In the genomic region with DNA sequence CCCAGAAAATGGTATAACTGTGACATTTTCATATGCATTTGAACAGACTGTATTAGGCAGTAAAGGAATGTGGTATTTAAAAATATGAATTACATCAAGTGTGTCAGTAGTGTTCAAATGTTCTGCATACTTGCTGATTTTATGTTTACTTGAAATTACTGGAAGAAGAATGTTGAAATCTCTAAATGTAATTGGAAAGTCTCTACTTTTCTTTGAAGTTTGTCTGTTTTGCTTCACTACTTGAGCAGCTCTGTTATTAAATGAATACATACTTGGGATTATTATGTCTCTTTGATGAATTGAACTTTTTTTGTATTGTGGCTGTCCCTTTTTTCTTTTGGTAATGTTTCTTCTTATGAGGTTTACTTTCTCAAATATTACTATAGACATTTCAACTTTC, we compare ENCODE assay signal across 33 cellular contexts.
"Had no signal": no experiment of that assay in that cellular context is flagged by ENCODE, and none has a peak within 500 bp of the region (broad histone marks: within the 10 kb centered on the region; RNA-seq: fewer than 3 reads in every experiment).

No MANE protein-coding gene starts in this region.

- H3K4me3 ChIP-seq: body of pancreas, colonic mucosa, dorsolateral prefrontal cortex, esophagus squamous epithelium had no signal

- H3K4me1 Mint-ChIP-seq: activated CD4-positive, alpha-beta T cell treated with anti-CD3 and anti-CD28 coated beads for 36 hours; activated CD4-positive, alpha-beta T cell treated with anti-CD3 and anti-CD28 coated beads, Interleukin-2, amount 10 ng/mL, durations not matched to agents 24 days and 14 days; activated CD8-positive, alpha-beta memory T cell treated with anti-CD3 and anti-CD28 coated beads, Interleukin-2, amount 10 ng/mL, durations not matched to agents 7 days and 5 days; activated naive CD8-positive, alpha-beta T cell treated with anti-CD3 and anti-CD28 coated beads, Interleukin-2, amount 10 ng/mL, durations not matched to agents 7 days and 5 days; T-helper 17 cell had no signal

- H3K27me3 ChIP-seq: body of pancreas, colonic mucosa, dorsolateral prefrontal cortex, esophagus squamous epithelium had no signal

- H3K27ac ChIP-seq: body of pancreas, colonic mucosa, dorsolateral prefrontal cortex, epithelial cell of prostate, esophagus squamous epithelium had no signal

- H3K4me3 Mint-ChIP-seq: activated CD4-positive, alpha-beta memory T cell treated with anti-CD3 and anti-CD28 coated beads for 36 hours; activated CD4-positive, alpha-beta T cell treated with anti-CD3 and anti-CD28 coated beads for 36 hours; activated CD4-positive, alpha-beta T cell treated with anti-CD3 and anti-CD28 coated beads, Interleukin-2, amount 10 ng/mL, durations not matched to agents 24 days and 14 days; activated CD8-positive, alpha-beta memory T cell treated with anti-CD3 and anti-CD28 coated beads, Interleukin-2, amount 10 ng/mL, durations not matched to agents 7 days and 5 days; activated CD8-positive, alpha-beta T cell treated with anti-CD3 and anti-CD28 coated beads, Interleukin-2, amount 10 ng/mL, durations not matched to agents 7 days and 5 days; activated naive CD4-positive, alpha-beta T cell treated with anti-CD3 and anti-CD28 coated beads for 36 hours; activated naive CD8-positive, alpha-beta T cell treated with anti-CD3 and anti-CD28 coated beads, Interleukin-2, amount 10 ng/mL, durations not matched to agents 7 days and 5 days; activated T-helper 1 cell treated with anti-CD3 and anti-CD28 coated beads, Interleukin-12 subunit alpha, Interleukin-12 subunit beta, Interleukin-2, Interleukin-4 antibody, amounts not matched to agents 30 ng/mL and 10 ng/mL and 1 ng/mL, durations not matched to agents 14 hours and 24 hours and 36 hours; dendritic cell treated with granulocyte-macrophage colony-stimulating factor and Interleukin-4, amounts not matched to agents 40 ng/mL and 50 ng/mL, for 4 days; endodermal cell; T-helper 17 cell; T-helper 2 cell treated with Interferon-gamma antibody and Interleukin-4, amounts not matched to agents 5 μg/mL and 100 μg/mL, for 36 hours had no signal

- H3K36me3 ChIP-seq: colonic mucosa, esophagus squamous epithelium had no signal

- DNase-seq: activated CD4-positive, alpha-beta memory T cell treated with anti-CD3 and anti-CD28 coated beads for 36 hours; activated CD4-positive, alpha-beta T cell treated with anti-CD3 and anti-CD28 coated beads for 36 hours; activated CD4-positive, alpha-beta T cell treated with anti-CD3 and anti-CD28 coated beads, Interleukin-2, amount 10 ng/mL, durations not matched to agents 24 days and 14 days; activated CD4-positive, CD25-positive, alpha-beta regulatory T cell; activated CD4-positive, CD25-positive, alpha-beta regulatory T cell treated with anti-CD3 and anti-CD28 coated beads, Interleukin-2, amount 50 U/mL, for 72 hours; activated CD8-positive, alpha-beta memory T cell treated with anti-CD3 and anti-CD28 coated beads, Interleukin-2, amount 10 ng/mL, durations not matched to agents 7 days and 5 days; activated CD8-positive, alpha-beta memory T cell treated with anti-CD3 and anti-CD28 coated beads, Interleukin-2, amount 50 U/mL, for 4 hours; activated CD8-positive, alpha-beta T cell treated with anti-CD3 and anti-CD28 coated beads, Interleukin-2, amount 10 ng/mL, durations not matched to agents 7 days and 5 days; activated effector memory CD4-positive, alpha-beta T cell treated with anti-CD3 and anti-CD28 coated beads, Interleukin-2, amount 50 U/mL, for 16 hours; activated naive CD4-positive, alpha-beta T cell treated with anti-CD3 and anti-CD28 coated beads for 36 hours; activated naive CD8-positive, alpha-beta T cell treated with anti-CD3 and anti-CD28 coated beads, Interleukin-2, amount 10 ng/mL, durations not matched to agents 7 days and 5 days; activated T-cell treated with anti-CD3 and anti-CD28 coated beads, Interleukin-2, amount 50 U/mL, for 1 hour; activated T-cell treated with anti-CD3 and anti-CD28 coated beads, Interleukin-2, amount 50 U/mL, for 48 hours; amygdala; aorta; body of pancreas; caudate nucleus; colonic mucosa; dorsolateral prefrontal cortex; effector memory CD4-positive, alpha-beta T cell; endodermal cell; esophagus squamous epithelium; foreskin fibroblast; head of caudate nucleus; T-helper 1 cell; T-helper 17 cell; T1000 had no signal

- H3K9me3 ChIP-seq: body of pancreas, colonic mucosa, esophagus squamous epithelium had no signal

- H3K36me3 Mint-ChIP-seq: activated CD4-positive, alpha-beta memory T cell treated with anti-CD3 and anti-CD28 coated beads for 36 hours; activated CD8-positive, alpha-beta memory T cell treated with anti-CD3 and anti-CD28 coated beads, Interleukin-2, amount 10 ng/mL, durations not matched to agents 7 days and 5 days; activated naive CD8-positive, alpha-beta T cell treated with anti-CD3 and anti-CD28 coated beads, Interleukin-2, amount 10 ng/mL, durations not matched to agents 7 days and 5 days had no signal

- H3K4me1 ChIP-seq: body of pancreas, colonic mucosa, esophagus squamous epithelium had no signal

- ATAC-seq: activated CD4-positive, alpha-beta T cell treated with anti-CD3 and anti-CD28 coated beads for 36 hours; activated CD8-positive, alpha-beta memory T cell treated with anti-CD3 and anti-CD28 coated beads, Interleukin-2, amount 10 ng/mL, durations not matched to agents 7 days and 5 days; activated CD8-positive, alpha-beta T cell treated with anti-CD3 and anti-CD28 coated beads, Interleukin-2, amount 10 ng/mL, durations not matched to agents 7 days and 5 days; activated naive CD4-positive, alpha-beta T cell treated with anti-CD3 and anti-CD28 coated beads, Interleukin-2, amount 50 U/mL, for 72 hours; body of pancreas; T-helper 17 cell had no signal

- H3K27me3 Mint-ChIP-seq: activated CD4-positive, alpha-beta memory T cell treated with anti-CD3 and anti-CD28 coated beads for 36 hours; activated CD4-positive, alpha-beta T cell treated with anti-CD3 and anti-CD28 coated beads for 36 hours; activated CD4-positive, alpha-beta T cell treated with anti-CD3 and anti-CD28 coated beads, Interleukin-2, amount 10 ng/mL, durations not matched to agents 24 days and 14 days; activated CD8-positive, alpha-beta memory T cell treated with anti-CD3 and anti-CD28 coated beads, Interleukin-2, amount 10 ng/mL, durations not matched to agents 7 days and 5 days; activated naive CD8-positive, alpha-beta T cell treated with anti-CD3 and anti-CD28 coated beads, Interleukin-2, amount 10 ng/mL, durations not matched to agents 7 days and 5 days; dendritic cell treated with granulocyte-macrophage colony-stimulating factor and Interleukin-4, amounts not matched to agents 40 ng/mL and 50 ng/mL, for 4 days; T-helper 17 cell had no signal

- H3K27ac Mint-ChIP-seq: activated CD4-positive, alpha-beta memory T cell treated with anti-CD3 and anti-CD28 coated beads for 36 hours; activated CD4-positive, alpha-beta T cell treated with anti-CD3 and anti-CD28 coated beads for 36 hours; activated CD4-positive, alpha-beta T cell treated with anti-CD3 and anti-CD28 coated beads, Interleukin-2, amount 10 ng/mL, durations not matched to agents 24 days and 14 days; activated CD8-positive, alpha-beta memory T cell treated with anti-CD3 and anti-CD28 coated beads, Interleukin-2, amount 10 ng/mL, durations not matched to agents 7 days and 5 days; activated CD8-positive, alpha-beta T cell treated with anti-CD3 and anti-CD28 coated beads, Interleukin-2, amount 10 ng/mL, durations not matched to agents 7 days and 5 days; activated naive CD4-positive, alpha-beta T cell treated with anti-CD3 and anti-CD28 coated beads for 36 hours; activated naive CD4-positive, alpha-beta T cell treated with anti-CD3 and anti-CD28 coated beads, Interleukin-2, amount 50 U/mL, for 72 hours; activated naive CD8-positive, alpha-beta T cell treated with anti-CD3 and anti-CD28 coated beads, Interleukin-2, amount 10 ng/mL, durations not matched to agents 7 days and 5 days; activated T-helper 1 cell treated with anti-CD3 and anti-CD28 coated beads, Interleukin-12 subunit alpha, Interleukin-12 subunit beta, Interleukin-2, Interleukin-4 antibody, amounts not matched to agents 30 ng/mL and 10 ng/mL and 1 ng/mL, durations not matched to agents 14 hours and 24 hours and 36 hours; activated T-helper 2 cell treated with anti-CD3 and anti-CD28 coated beads, Interferon-gamma antibody, Interleukin-2, Interleukin-4, amounts not matched to agents 10 μg/mL and 5 μg/mL and 100 μg/mL, durations not matched to agents 14 hours and 24 hours and 36 hours; dendritic cell treated with granulocyte-macrophage colony-stimulating factor and Interleukin-4, amounts not matched to agents 40 ng/mL and 50 ng/mL, for 4 days; endodermal cell; T-helper 17 cell; T-helper 2 cell treated with Interferon-gamma antibody and Interleukin-4, amounts not matched to agents 5 μg/mL and 100 μg/mL, for 36 hours had no signal
